ENCODE assay signal across 10 cellular contexts in the genomic region with DNA sequence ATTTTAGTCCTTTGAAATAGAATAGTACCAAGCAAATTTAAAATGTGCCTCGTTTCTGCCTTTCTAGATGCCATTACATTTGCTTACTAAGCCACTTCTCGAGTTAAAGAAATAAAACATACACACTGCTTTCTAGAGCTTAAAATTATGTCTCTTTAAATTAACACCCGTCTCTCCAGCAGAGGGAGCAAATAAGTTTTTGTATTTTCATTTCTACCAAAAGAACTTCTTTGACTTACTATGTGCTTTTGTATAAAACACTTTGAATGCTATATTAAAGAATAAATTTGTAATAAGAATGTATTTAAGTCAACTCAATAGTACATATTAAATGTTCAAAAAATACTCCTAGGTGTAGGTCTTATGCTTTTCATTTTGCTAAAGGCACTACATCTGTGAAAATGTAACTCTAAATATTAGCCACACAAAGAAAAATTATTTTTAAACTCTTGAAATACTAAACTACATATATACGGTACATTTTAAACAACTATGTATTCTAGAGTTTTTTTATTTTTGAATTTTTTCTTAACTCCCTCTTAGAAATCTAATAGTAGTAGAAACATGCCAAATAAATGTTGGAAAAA.
DNase-seq lines count a peak whose midpoint lies in the region; FAIRE-seq and TF ChIP-seq lines count a peak whose summit lies in the region.
"Had no signal": no experiment of that assay in that cellular context is flagged by ENCODE, and none has a peak within 500 bp of the region (broad histone marks: within the 10 kb centered on the region; RNA-seq: fewer than 3 reads in every experiment).

No MANE protein-coding gene starts in this region.

- no peaks in the 10 kb centered on the region for H3K27me3 ChIP-seq in right atrium auricular region
- H3K27me3 ChIP-seq in PC-9 (ENCODE audit: insufficient read depth, low read depth): no peaks in the 10 kb centered on the region
- no peaks in the 10 kb centered on the region for H3K27me3 ChIP-seq in fibroblast of lung (ENCODE audit: control insufficient read depth, insufficient read depth, low read length)
- H3K27me3 ChIP-seq: tibial artery had no signal

- no peak overlapping the region for H3K9ac ChIP-seq in fibroblast of lung (ENCODE audit: insufficient read depth, low read length)

- no peak overlapping the region for H3K4me2 ChIP-seq in PC-9
- no peak overlapping the region for H3K4me2 ChIP-seq in fibroblast of lung (ENCODE audit: extremely low read depth, insufficient read depth, low read length)

- H3K36me3 ChIP-seq in right atrium auricular region (no peaks in the 10 kb centered on the region), PC-9 (ENCODE audit: low read depth) (no peaks in the 10 kb centered on the region), fibroblast of lung (ENCODE audit: control insufficient read depth, insufficient read depth, low read length) (no peaks in the 10 kb centered on the region)
- H3K36me3 ChIP-seq: tibial artery had no signal

- no peak overlapping the region for H3K27ac ChIP-seq in right atrium auricular region
- H3K27ac ChIP-seq in PC-9: no peak overlapping the region
- no peak overlapping the region for H3K27ac ChIP-seq in fibroblast of lung (ENCODE audit: insufficient read depth, low read length)
- H3K27ac ChIP-seq: tibial artery had no signal

- H3K4me3 ChIP-seq in right atrium auricular region (no peak overlapping the region), PC-9 (no peak overlapping the region), fibroblast of lung (replicated peaks in 1 of 4; ENCODE audit: control extremely low read depth in 1 of 4, insufficient read depth in 1 of 4, low read depth in 3 of 4, low read length in 4 of 4) (no peak overlapping the region)
- H3K4me3 ChIP-seq: tibial artery had no signal

- H2AFZ ChIP-seq in PC-9 (no peak overlapping the region), fibroblast of lung (ENCODE audit: low read length) (no peak overlapping the region)

- no peaks in the 10 kb centered on the region for H3K9me3 ChIP-seq in right atrium auricular region
- H3K9me3 ChIP-seq in PC-9 (ENCODE audit: insufficient read depth, low read depth): no peaks in the 10 kb centered on the region
- H3K9me3 ChIP-seq in fibroblast of lung (ENCODE audit: control insufficient read depth, insufficient read depth, low read depth, low read length): no peaks in the 10 kb centered on the region
- H3K9me3 ChIP-seq: tibial artery had no signal

- peak; percentile 15 to 49 for TF ChIP-seq CTCF in right atrium auricular region (IDR thresholded peaks at IDR 0.05)
- peak; percentile 56; the same call in 1 of the 2 replicates for TF ChIP-seq CTCF in PC-9 (conservative IDR thresholded peaks at IDR 0.05)
- TF ChIP-seq CTCF in fibroblast of lung (conservative IDR thresholded peaks at IDR 0.05 in 1 of 2, IDR thresholded peaks at IDR 0.05 in 1 of 2; ENCODE audit: low read depth in 1 of 2, low read length in 2 of 2): peak in 1 of 2 donors; percentile 41

- no peaks in the 10 kb centered on the region for H3K4me1 ChIP-seq in right atrium auricular region
- no peaks in the 10 kb centered on the region for H3K4me1 ChIP-seq in PC-9 (replicated peaks; ENCODE audit: insufficient read depth)
- H3K4me1 ChIP-seq in fibroblast of lung (ENCODE audit: control insufficient read depth, extremely low read depth, insufficient read depth, low read length): no peaks in the 10 kb centered on the region
- H3K4me1 ChIP-seq: tibial artery had no signal

- FAIRE-seq in urothelium cell line (lab: Jason Lieb, UNC): no peak

- no peaks in the 10 kb centered on the region for H3F3A ChIP-seq in PC-9 (ENCODE audit: insufficient read depth, low read depth)

- H3K79me2 ChIP-seq in PC-9 (ENCODE audit: low read depth) (no peaks in the 10 kb centered on the region), fibroblast of lung (ENCODE audit: control insufficient read depth, insufficient read depth, low read length) (no peaks in the 10 kb centered on the region)

- no TSS peak for BruUV-seq in PC-9 (replicated peaks; lab: Mats Ljungman, UMichigan)

- intact Hi-C loops in cardiac septum (cut with DNase I): no loop called here
- intact Hi-C loops in PC-9 (cut with micrococcal nuclease; ENCODE audit: unreplicated experiment): loop anchor here (10.0 kb wide), 1 partner anchor 107 kb away; no protein-coding TSS in a partner anchor
- intact Hi-C loops in posterior vena cava (cut with DNase I): no loop called here

- no peak for DNase-seq in right atrium auricular region (ENCODE audit: low spot score)
- DNase-seq in cardiac septum (ENCODE audit: low spot score): no peak
- DNase-seq in PC-9: no peak
- DNase-seq in fibroblast of lung (ENCODE audit: low read depth in 2 of 2): peak; percentile 4 to 29
- DNase-seq in urothelium cell line (ENCODE audit: low spot score): peak; percentile 2
- DNase-seq in HuH-7.5 (ENCODE audit: low spot score): no peak
- DNase-seq in ureter (ENCODE audit: low spot score): no peak
- no peak for DNase-seq in posterior vena cava (ENCODE audit: low spot score)
- DNase-seq: NCI-H524 treated with DMSO at 0.1 percent for 48 hours, tibial artery had no signal

- POLR2A ChIA-PET in PC-9 (lab: Charles Lee; ENCODE audit: unreplicated experiment): no interaction called here

- H4K20me1 ChIP-seq in PC-9 (ENCODE audit: insufficient read depth) (no peaks in the 10 kb centered on the region), fibroblast of lung (ENCODE audit: control insufficient read depth, extremely low read depth, insufficient read depth, low read length) (no peaks in the 10 kb centered on the region)

- CTCF ChIA-PET in PC-9 (lab: Charles Lee): interaction anchor here (1.2 kb wide), 1 partner anchor 107 kb away, joined by 10 read pairs; no protein-coding TSS in a partner anchor

- no peaks in the 10 kb centered on the region for H3K9me2 ChIP-seq in PC-9 (ENCODE audit: insufficient read depth)

Comparison
In these comparisons a context has a peak if more than half of its experiments do, and no peak if none do; other contexts are left out.
1. DNase-seq: peak in fibroblast of lung (2 of 2) and urothelium cell line (single experiment); none in right atrium auricular region (single experiment), cardiac septum (single experiment), PC-9 (0 of 2), HuH-7.5 (single experiment), ureter (single experiment) and posterior vena cava (single experiment).